9 cellular contexts compared by ENCODE assay signal in the genomic region with DNA sequence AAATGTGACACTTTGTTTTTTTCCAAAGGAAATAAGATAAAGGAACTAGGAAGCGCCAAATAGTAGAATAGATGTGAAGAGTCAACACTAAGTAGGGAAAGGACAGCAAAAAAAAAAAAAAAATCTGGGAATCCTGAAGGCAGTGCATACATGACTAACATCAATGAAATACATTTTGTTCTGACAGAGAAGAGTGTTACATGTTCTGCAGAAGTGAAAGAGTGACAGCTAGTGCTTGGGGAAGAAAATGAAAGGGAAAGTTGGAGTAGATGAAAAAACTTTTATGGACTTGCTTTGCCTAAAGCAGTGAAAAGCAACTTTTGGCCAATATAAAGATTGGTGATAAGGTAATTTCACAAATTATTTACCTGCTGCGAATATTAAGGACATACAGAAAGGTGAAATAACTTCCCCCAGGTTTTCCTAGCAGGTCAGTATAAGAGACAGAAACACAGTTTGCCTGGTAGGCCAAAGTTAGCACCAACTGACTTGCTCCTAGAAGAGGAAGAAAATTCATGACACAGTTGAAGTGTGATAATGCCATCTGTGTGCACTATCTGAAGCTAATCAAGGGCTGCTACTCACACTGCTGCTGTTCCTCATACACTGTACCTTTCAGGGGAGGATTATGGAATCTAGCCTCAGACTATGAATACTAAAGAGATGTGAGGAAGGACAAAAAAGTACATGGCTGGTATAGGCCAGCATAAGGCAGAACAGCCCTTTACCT. TPM values are rescaled to one million over a fixed set of nuclear protein-coding genes. Genes with fewer than 3 reads are reported as not detected.
DNase-seq lines count a peak whose midpoint lies in the region; ATAC-seq and FAIRE-seq lines count a peak whose summit lies in the region.
"Had no signal": no experiment of that assay in that cellular context is flagged by ENCODE, and none has a peak within 500 bp of the region (broad histone marks: within the 10 kb centered on the region; RNA-seq: fewer than 3 reads in every experiment).

No MANE protein-coding gene starts in this region.

- peaks cover 0 to 6% of the 10 kb centered on the region in 2 donors for H3K4me1 ChIP-seq in small intestine (ENCODE audit: control insufficient read depth in 2 of 2, insufficient read depth in 1 of 2, low read depth in 1 of 2, low read length in 1 of 2)

- H3K4me3 ChIP-seq in small intestine (ENCODE audit: low read depth in 1 of 2, low read length in 2 of 2), result no peak overlapping the region

- POLR2A ChIA-PET in activated CD4-positive, alpha-beta memory T cell treated with anti-CD3 and anti-CD28 coated beads, Interleukin-2, amount 10 ng/mL, durations not matched to agents 7 days and 5 days (lab: Charles Lee), result interaction anchor here (1.5 kb wide), 1 partner anchor 31 kb away, joined by 7 read pairs; a partner anchor contains a TSS
- POLR2A ChIA-PET in activated CD4-positive, alpha-beta memory T cell treated with anti-CD3 and anti-CD28 coated beads for 36 hours (lab: Charles Lee), result no interaction called here

- H3K9me3 Mint-ChIP-seq in activated CD4-positive, alpha-beta memory T cell treated with anti-CD3 and anti-CD28 coated beads, Interleukin-2, amount 10 ng/mL, durations not matched to agents 7 days and 5 days, result no peaks in the 10 kb centered on the region
- no peaks in the 10 kb centered on the region for H3K9me3 Mint-ChIP-seq in activated CD4-positive, alpha-beta memory T cell treated with anti-CD3 and anti-CD28 coated beads for 36 hours

- peaks cover 31% of the 10 kb centered on the region for H3K36me3 Mint-ChIP-seq in activated CD4-positive, alpha-beta memory T cell treated with anti-CD3 and anti-CD28 coated beads, Interleukin-2, amount 10 ng/mL, durations not matched to agents 7 days and 5 days (ENCODE audit: low read depth)
- H3K36me3 Mint-ChIP-seq in activated CD4-positive, alpha-beta memory T cell treated with anti-CD3 and anti-CD28 coated beads for 36 hours, result peaks cover 24% of the 10 kb centered on the region

- ATAC-seq in HG03378 (IDR thresholded peaks at IDR 0.05; ENCODE audit: unreplicated experiment), result peak; percentile 59

- peaks cover 18% of the 10 kb centered on the region for H3K4me1 Mint-ChIP-seq in activated CD4-positive, alpha-beta memory T cell treated with anti-CD3 and anti-CD28 coated beads, Interleukin-2, amount 10 ng/mL, durations not matched to agents 7 days and 5 days
- peaks cover 26% of the 10 kb centered on the region for H3K4me1 Mint-ChIP-seq in activated CD4-positive, alpha-beta memory T cell treated with anti-CD3 and anti-CD28 coated beads for 36 hours (ENCODE audit: low read depth)

- FAIRE-seq in colon (lab: Jason Lieb, UNC) (peak; percentile 14), small intestine (lab: Jason Lieb, UNC) (no peak)

- no peak for DNase-seq in activated CD4-positive, alpha-beta memory T cell treated with anti-CD3 and anti-CD28 coated beads, Interleukin-2, amount 10 ng/mL, durations not matched to agents 7 days and 5 days
- no peak for DNase-seq in activated CD4-positive, alpha-beta memory T cell treated with anti-CD3 and anti-CD28 coated beads for 36 hours
- DNase-seq in small intestine (peak; percentile 44), HuH-7 (ENCODE audit: low spot score) (no peak), NCI-H510A treated with DMSO at 0.1 percent for 48 hours (lab: John Stamatoyannopoulos, UW) (no peak)
- no peak for DNase-seq in activated CD8-positive, alpha-beta memory T cell treated with anti-CD3 and anti-CD28 coated beads, Interleukin-2, amount 50 U/mL, for 48 hours
- DNase-seq: stimulated activated CD4-positive, alpha-beta T cell treated with anti-CD3 and anti-CD28 coated beads, Interleukin-2, amount 100 ng/mL, for 24 hours had no signal

- no peaks in the 10 kb centered on the region for H3K27me3 ChIP-seq in small intestine (ENCODE audit: control insufficient read depth in 2 of 2, insufficient read depth in 2 of 2, low read length in 2 of 2)

- H3K27ac ChIP-seq in small intestine (ENCODE audit: low read depth in 1 of 2, low read length in 1 of 2), result peak overlapping the region; percentile 65 to 72

- peak overlapping the region; percentile 36 for H3K27ac Mint-ChIP-seq in activated CD4-positive, alpha-beta memory T cell treated with anti-CD3 and anti-CD28 coated beads, Interleukin-2, amount 10 ng/mL, durations not matched to agents 7 days and 5 days
- no peak overlapping the region for H3K27ac Mint-ChIP-seq in activated CD4-positive, alpha-beta memory T cell treated with anti-CD3 and anti-CD28 coated beads for 36 hours

- H3K36me3 ChIP-seq in small intestine (ENCODE audit: control insufficient read depth in 2 of 2, insufficient read depth in 2 of 2, low read length in 2 of 2), result peaks cover 3% of the 10 kb centered on the region in 2 donors

- 55 to 68% (median 62%) methylated on average over 2 of the region's 2 CpGs for WGBS in small intestine, 3 donors

- intact Hi-C loops in activated CD4-positive, alpha-beta memory T cell treated with anti-CD3 and anti-CD28 coated beads for 36 hours (cut with micrococcal nuclease), result no loop called here

- no peaks in the 10 kb centered on the region for H3K9me3 ChIP-seq in small intestine (ENCODE audit: control insufficient read depth, low read depth)

- no peak overlapping the region for H3K4me3 Mint-ChIP-seq in activated CD4-positive, alpha-beta memory T cell treated with anti-CD3 and anti-CD28 coated beads, Interleukin-2, amount 10 ng/mL, durations not matched to agents 7 days and 5 days
- H3K4me3 Mint-ChIP-seq in activated CD4-positive, alpha-beta memory T cell treated with anti-CD3 and anti-CD28 coated beads for 36 hours, result no peak overlapping the region

- no peaks in the 10 kb centered on the region for H3K27me3 Mint-ChIP-seq in activated CD4-positive, alpha-beta memory T cell treated with anti-CD3 and anti-CD28 coated beads, Interleukin-2, amount 10 ng/mL, durations not matched to agents 7 days and 5 days
- no peaks in the 10 kb centered on the region for H3K27me3 Mint-ChIP-seq in activated CD4-positive, alpha-beta memory T cell treated with anti-CD3 and anti-CD28 coated beads for 36 hours

- CTCF ChIA-PET in activated CD4-positive, alpha-beta memory T cell treated with anti-CD3 and anti-CD28 coated beads, Interleukin-2, amount 10 ng/mL, durations not matched to agents 7 days and 5 days (lab: Charles Lee), result interaction anchor here (0.7 to 1.3 kb wide), 4 partner anchors 58 to 279 kb away, joined by 3 to 5 read pairs (median 3); a partner anchor contains a TSS
- CTCF ChIA-PET in activated CD4-positive, alpha-beta memory T cell treated with anti-CD3 and anti-CD28 coated beads for 36 hours (lab: Charles Lee), result interaction anchor here (0.9 to 1.4 kb wide), 3 partner anchors 25 to 108 kb away, joined by 3 to 6 read pairs (median 5); no protein-coding TSS in a partner anchor

RNA-seq across cellular contexts. Expression of a gene that starts 38.6 kb away (rescaled TPM):
- 10 to 100 TPM; 22.0 to 23.3 TPM for total RNA-seq in activated CD4-positive, alpha-beta memory T cell treated with anti-CD3 and anti-CD28 coated beads, Interleukin-2, amount 10 ng/mL, durations not matched to agents 7 days and 5 days
- total RNA-seq in activated CD4-positive, alpha-beta memory T cell treated with anti-CD3 and anti-CD28 coated beads for 36 hours, result 10 to 100 TPM; 20.0 to 20.7 TPM
- polyA plus RNA-seq in small intestine, result 1 to 10 TPM; 2.7 to 5.9 (median 3.4) TPM
